ENCODE assay signal across 8 cellular contexts in the genomic region with DNA sequence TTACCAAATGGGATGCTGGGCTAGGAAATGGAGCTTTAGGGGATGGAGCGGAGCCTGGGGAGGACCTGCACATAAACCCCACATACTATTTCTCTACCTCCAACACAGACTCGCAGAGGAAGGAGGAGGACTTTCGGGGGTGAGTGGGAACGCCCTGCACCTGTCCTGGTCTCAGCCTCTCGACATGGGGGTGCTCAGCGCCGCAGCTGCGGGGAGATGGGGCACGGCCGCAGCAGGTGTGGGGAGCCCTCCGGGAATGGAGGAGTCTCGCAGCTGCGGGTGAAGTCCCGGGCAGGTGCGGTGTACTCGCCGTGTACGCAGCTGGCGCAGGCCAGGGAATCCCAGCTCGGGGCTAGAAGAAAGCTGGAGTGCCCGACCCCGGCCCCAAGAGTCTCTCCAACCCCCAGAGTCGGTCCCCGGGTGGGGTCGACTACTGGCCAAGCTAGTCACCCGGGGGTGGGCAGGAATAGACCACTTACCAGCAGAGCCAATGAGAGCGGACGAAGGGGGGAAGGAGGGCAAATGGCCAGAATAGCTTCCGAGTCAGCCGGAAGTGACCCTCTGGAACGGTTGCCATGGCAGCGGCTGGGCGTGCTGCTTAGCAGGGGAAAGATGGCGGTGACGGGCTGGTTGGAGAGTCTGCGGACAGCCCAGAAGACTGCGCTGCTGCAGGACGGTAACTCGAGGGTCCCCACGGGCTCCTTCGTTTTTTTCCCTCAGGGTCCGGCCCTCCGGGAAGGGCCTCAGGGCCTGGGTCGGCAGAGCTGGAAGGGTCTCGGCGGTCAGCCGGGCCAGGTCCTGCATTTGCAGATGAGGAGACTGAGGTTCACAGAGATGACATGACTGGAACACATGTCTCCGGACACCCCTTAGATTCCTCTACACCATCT. TPM values are rescaled to one million over a fixed set of nuclear protein-coding genes. Genes with fewer than 3 reads are reported as not detected.
DNase-seq lines count a peak whose midpoint lies in the region; ATAC-seq and TF ChIP-seq lines count a peak whose summit lies in the region.

DPCD (plus strand) TSS at position 597 of the 890 bp plus-strand sequence; CDS start at position 613, 16 bp downstream.
POLL (minus strand) TSS at position 533 of the 890 bp plus-strand sequence. CDS start 897 bp downstream, outside the sequence.

- DNase-seq in NCI-H1092 (lab: John Stamatoyannopoulos, UW) (peak; percentile 86), SKM-1 (lab: John Stamatoyannopoulos, UW; ENCODE audit: unreplicated experiment) (peak; percentile 82), glomerular visceral epithelial cell (ENCODE audit: extremely low spot score) (peak; percentile 93), omental fat pad (ENCODE audit: low spot score) (peak; percentile 98), testis (peak; percentile 99)
- peak; percentile 92 for DNase-seq in activated naive CD8-positive, alpha-beta T cell treated with anti-CD3 and anti-CD28 coated beads for 36 hours

- peak within 1 kb of the TSS; percentile 94 for H3K4me3 Mint-ChIP-seq in activated naive CD8-positive, alpha-beta T cell treated with anti-CD3 and anti-CD28 coated beads for 36 hours

- no peaks in the 10 kb centered on the region for H3K27me3 Mint-ChIP-seq in activated naive CD8-positive, alpha-beta T cell treated with anti-CD3 and anti-CD28 coated beads for 36 hours

- H3K4me1 Mint-ChIP-seq in activated naive CD8-positive, alpha-beta T cell treated with anti-CD3 and anti-CD28 coated beads for 36 hours, result peaks cover 19% of the 10 kb centered on the region

- intact Hi-C loops in testis (cut with DNase I; ENCODE audit: low total_unique reads), result no loop called here

- peak within 1 kb of the TSS in 1 of 2 donors; percentile 33 for H3K27ac ChIP-seq in testis

- no peaks in the 10 kb centered on the region for H3K36me3 ChIP-seq in testis (ENCODE audit: low read depth, missing control alignments)

- WGBS in testis, 2 donors, result 1 to 3% methylated on average over 20 to 48 of the region's 48 CpGs

- peak within 1 kb of the TSS; percentile 81 for H3K4me3 ChIP-seq in GM08714 (ENCODE audit: low read length)
- peak within 1 kb of the TSS; percentile 63 to 84 for H3K4me3 ChIP-seq in testis

- peak within 1 kb of the TSS; percentile 79 for H3K27ac Mint-ChIP-seq in activated naive CD8-positive, alpha-beta T cell treated with anti-CD3 and anti-CD28 coated beads for 36 hours

- ATAC-seq in HG02571 (IDR thresholded peaks at IDR 0.05; ENCODE audit: unreplicated experiment), result peak; percentile 93
- peak; percentile 96 for ATAC-seq in omental fat pad (ENCODE audit: low FRiP score)

- H3K27me3 ChIP-seq in testis, result no peaks in the 10 kb centered on the region

- H3K36me3 Mint-ChIP-seq in activated naive CD8-positive, alpha-beta T cell treated with anti-CD3 and anti-CD28 coated beads for 36 hours, result peaks cover 9% of the 10 kb centered on the region

- H3K9me3 Mint-ChIP-seq in activated naive CD8-positive, alpha-beta T cell treated with anti-CD3 and anti-CD28 coated beads for 36 hours, result no peaks in the 10 kb centered on the region

- no peak for TF ChIP-seq POLR2A in testis (IDR thresholded peaks at IDR 0.05)

- no peaks in the 10 kb centered on the region for H3K9me3 ChIP-seq in testis

- TF ChIP-seq CTCF in omental fat pad (IDR thresholded peaks at IDR 0.05) (no peak), testis (IDR thresholded peaks at IDR 0.05) (no peak)

- peaks cover 10% of the 10 kb centered on the region for H3K4me1 ChIP-seq in testis

RNA-seq across cellular contexts. Expression of gene DPCD, which starts in this region (rescaled TPM):
- total RNA-seq in activated naive CD8-positive, alpha-beta T cell treated with anti-CD3 and anti-CD28 coated beads for 36 hours, result 10 to 100 TPM; 20.4 to 22.9 TPM
- total RNA-seq in omental fat pad (10 to 100 TPM in 3 of 4 donors, 1 to 10 TPM in 1; 9.8 to 16.9 (median 13.0) TPM), testis (10 to 100 TPM; 70.9 to 87.6 TPM)
- polyA plus RNA-seq in testis (ENCODE audit: insufficient read depth, low read depth, low replicate concordance), result 267 TPM

RNA-seq across cellular contexts. Expression of gene POLL, which starts in this region (rescaled TPM):
- 10 to 100 TPM; 27.4 to 28.6 TPM for total RNA-seq in activated naive CD8-positive, alpha-beta T cell treated with anti-CD3 and anti-CD28 coated beads for 36 hours
- total RNA-seq in omental fat pad (10 to 100 TPM; 10.8 to 22.0 (median 16.1) TPM), testis (10 to 100 TPM; 50.3 to 53.5 TPM)
- 93.1 TPM for polyA plus RNA-seq in testis (ENCODE audit: insufficient read depth, low read depth, low replicate concordance)
